1 cellular context compared by ENCODE assay signal in the genomic region with DNA sequence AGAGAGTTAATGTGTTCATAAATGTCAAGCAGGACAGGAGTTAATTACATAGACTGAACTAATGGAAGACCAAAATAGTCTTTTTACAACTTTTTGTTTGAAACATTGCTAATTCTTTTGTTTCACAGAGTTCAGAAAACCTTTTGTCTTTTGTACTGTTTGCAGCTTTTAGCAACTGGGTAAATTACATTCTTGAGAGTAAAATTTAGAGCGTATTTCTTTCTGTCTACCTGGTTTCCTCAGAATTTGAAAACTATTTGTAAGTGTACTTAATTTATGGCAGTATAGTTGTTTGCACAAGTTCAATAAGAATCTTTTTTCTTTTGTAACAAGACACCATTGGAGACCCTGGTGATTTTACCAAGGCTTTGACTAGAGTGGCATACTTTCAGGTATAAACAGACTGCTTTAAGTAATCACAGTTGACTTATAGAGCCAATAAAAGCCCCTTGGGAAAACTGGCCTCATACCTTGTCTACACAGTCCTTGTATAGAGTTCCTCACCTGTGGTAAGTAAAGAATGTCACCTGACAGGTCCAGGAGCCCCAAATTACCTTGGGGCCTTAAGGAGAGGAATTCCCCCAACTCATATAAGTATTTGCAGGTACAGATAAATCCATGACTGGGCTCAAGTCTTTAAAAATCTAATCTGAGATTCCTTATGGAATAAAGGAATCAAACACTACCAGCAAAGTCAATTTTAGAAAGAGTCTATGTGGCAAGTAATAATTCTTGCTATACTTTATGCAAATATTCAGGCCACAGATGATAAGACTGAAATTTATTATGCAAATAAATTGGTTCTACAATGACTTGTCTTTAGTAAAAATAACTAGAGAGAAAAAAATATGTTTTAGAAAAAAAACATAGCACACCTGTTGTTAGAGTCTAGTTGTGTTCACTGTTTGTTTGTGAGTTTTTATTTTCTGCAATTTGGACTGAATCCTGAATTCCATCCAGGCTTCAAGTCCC.
A peak's percentile ranks its signal among the peaks of the same experiment; 100 is the strongest.
TF ChIP-seq lines count a peak whose summit lies in the region.

No MANE protein-coding gene starts in this region.

TF ChIP-seq in GM12878, 131 proteins besides CTCF, POLR2A, EP300 and RAD21 (continues in another document):
- TF ChIP-seq, protein P1, sequence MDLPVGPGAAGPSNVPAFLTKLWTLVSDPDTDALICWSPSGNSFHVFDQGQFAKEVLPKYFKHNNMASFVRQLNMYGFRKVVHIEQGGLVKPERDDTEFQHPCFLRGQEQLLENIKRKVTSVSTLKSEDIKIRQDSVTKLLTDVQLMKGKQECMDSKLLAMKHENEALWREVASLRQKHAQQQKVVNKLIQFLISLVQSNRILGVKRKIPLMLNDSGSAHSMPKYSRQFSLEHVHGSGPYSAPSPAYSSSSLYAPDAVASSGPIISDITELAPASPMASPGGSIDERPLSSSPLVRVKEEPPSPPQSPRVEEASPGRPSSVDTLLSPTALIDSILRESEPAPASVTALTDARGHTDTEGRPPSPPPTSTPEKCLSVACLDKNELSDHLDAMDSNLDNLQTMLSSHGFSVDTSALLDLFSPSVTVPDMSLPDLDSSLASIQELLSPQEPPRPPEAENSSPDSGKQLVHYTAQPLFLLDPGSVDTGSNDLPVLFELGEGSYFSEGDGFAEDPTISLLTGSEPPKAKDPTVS (IDR thresholded peaks at IDR 0.05; ENCODE audit: low read depth, low read length): no peak
- no peak for TF ChIP-seq BMI1 (IDR thresholded peaks at IDR 0.05; ENCODE audit: borderline replicate concordance)
- no peak for TF ChIP-seq SIX5 (IDR thresholded peaks at IDR 0.05; ENCODE audit: low read depth, low read length, severe bottlenecking)
- TF ChIP-seq, protein P2, sequence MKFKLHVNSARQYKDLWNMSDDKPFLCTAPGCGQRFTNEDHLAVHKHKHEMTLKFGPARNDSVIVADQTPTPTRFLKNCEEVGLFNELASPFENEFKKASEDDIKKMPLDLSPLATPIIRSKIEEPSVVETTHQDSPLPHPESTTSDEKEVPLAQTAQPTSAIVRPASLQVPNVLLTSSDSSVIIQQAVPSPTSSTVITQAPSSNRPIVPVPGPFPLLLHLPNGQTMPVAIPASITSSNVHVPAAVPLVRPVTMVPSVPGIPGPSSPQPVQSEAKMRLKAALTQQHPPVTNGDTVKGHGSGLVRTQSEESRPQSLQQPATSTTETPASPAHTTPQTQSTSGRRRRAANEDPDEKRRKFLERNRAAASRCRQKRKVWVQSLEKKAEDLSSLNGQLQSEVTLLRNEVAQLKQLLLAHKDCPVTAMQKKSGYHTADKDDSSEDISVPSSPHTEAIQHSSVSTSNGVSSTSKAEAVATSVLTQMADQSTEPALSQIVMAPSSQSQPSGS (IDR thresholded peaks at IDR 0.05; ENCODE audit: low read length): no peak
- TF ChIP-seq, protein P3, sequence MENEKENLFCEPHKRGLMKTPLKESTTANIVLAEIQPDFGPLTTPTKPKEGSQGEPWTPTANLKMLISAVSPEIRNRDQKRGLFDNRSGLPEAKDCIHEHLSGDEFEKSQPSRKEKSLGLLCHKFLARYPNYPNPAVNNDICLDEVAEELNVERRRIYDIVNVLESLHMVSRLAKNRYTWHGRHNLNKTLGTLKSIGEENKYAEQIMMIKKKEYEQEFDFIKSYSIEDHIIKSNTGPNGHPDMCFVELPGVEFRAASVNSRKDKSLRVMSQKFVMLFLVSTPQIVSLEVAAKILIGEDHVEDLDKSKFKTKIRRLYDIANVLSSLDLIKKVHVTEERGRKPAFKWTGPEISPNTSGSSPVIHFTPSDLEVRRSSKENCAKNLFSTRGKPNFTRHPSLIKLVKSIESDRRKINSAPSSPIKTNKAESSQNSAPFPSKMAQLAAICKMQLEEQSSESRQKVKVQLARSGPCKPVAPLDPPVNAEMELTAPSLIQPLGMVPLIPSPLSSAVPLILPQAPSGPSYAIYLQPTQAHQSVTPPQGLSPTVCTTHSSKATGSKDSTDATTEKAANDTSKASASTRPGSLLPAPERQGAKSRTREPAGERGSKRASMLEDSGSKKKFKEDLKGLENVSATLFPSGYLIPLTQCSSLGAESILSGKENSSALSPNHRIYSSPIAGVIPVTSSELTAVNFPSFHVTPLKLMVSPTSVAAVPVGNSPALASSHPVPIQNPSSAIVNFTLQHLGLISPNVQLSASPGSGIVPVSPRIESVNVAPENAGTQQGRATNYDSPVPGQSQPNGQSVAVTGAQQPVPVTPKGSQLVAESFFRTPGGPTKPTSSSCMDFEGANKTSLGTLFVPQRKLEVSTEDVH (IDR thresholded peaks at IDR 0.05; ENCODE audit: low read depth, partially characterized antibody): no peak
- TF ChIP-seq STAT3 (IDR thresholded peaks at IDR 0.05; ENCODE audit: low read depth, low read length): no peak
- peak; percentile 67; the same call in 1 of the 3 replicates for TF ChIP-seq POU2F2 (IDR thresholded peaks at IDR 0.05; ENCODE audit: borderline replicate concordance, low read depth, low read length)
- no peak for TF ChIP-seq BHLHE40 (IDR thresholded peaks at IDR 0.05; ENCODE audit: borderline replicate concordance in 1 of 2, low read depth in 2 of 2, low read length in 1 of 2)
- no peak for TF ChIP-seq SP1 (IDR thresholded peaks at IDR 0.05; ENCODE audit: low read depth, low read length)
- 0 out of 2 replicates have a peak, but pooled peaks have one; percentile 14 for TF ChIP-seq TCF12 (IDR thresholded peaks at IDR 0.05; ENCODE audit: low read depth, low read length)
- TF ChIP-seq NR2C1 (IDR thresholded peaks at IDR 0.05): no peak
- no peak for TF ChIP-seq EED (IDR thresholded peaks at IDR 0.05; ENCODE audit: low read depth)
- TF ChIP-seq CREB1 (IDR thresholded peaks at IDR 0.05; ENCODE audit: low read depth): no peak
- peak; percentile 63 for TF ChIP-seq ZNF384 (IDR thresholded peaks at IDR 0.05; ENCODE audit: borderline replicate concordance, low read depth, low read length)
- no peak for TF ChIP-seq SIN3A (IDR thresholded peaks at IDR 0.05; ENCODE audit: low read depth, low read length)
- no peak for TF ChIP-seq PAX5 (IDR thresholded peaks at IDR 0.05; ENCODE audit: borderline replicate concordance, low read depth, low read length)
- TF ChIP-seq HDGF (IDR thresholded peaks at IDR 0.05): no peak
- TF ChIP-seq CHD1 (IDR thresholded peaks at IDR 0.05; ENCODE audit: low read depth, low read length): no peak
- TF ChIP-seq, protein P4, sequence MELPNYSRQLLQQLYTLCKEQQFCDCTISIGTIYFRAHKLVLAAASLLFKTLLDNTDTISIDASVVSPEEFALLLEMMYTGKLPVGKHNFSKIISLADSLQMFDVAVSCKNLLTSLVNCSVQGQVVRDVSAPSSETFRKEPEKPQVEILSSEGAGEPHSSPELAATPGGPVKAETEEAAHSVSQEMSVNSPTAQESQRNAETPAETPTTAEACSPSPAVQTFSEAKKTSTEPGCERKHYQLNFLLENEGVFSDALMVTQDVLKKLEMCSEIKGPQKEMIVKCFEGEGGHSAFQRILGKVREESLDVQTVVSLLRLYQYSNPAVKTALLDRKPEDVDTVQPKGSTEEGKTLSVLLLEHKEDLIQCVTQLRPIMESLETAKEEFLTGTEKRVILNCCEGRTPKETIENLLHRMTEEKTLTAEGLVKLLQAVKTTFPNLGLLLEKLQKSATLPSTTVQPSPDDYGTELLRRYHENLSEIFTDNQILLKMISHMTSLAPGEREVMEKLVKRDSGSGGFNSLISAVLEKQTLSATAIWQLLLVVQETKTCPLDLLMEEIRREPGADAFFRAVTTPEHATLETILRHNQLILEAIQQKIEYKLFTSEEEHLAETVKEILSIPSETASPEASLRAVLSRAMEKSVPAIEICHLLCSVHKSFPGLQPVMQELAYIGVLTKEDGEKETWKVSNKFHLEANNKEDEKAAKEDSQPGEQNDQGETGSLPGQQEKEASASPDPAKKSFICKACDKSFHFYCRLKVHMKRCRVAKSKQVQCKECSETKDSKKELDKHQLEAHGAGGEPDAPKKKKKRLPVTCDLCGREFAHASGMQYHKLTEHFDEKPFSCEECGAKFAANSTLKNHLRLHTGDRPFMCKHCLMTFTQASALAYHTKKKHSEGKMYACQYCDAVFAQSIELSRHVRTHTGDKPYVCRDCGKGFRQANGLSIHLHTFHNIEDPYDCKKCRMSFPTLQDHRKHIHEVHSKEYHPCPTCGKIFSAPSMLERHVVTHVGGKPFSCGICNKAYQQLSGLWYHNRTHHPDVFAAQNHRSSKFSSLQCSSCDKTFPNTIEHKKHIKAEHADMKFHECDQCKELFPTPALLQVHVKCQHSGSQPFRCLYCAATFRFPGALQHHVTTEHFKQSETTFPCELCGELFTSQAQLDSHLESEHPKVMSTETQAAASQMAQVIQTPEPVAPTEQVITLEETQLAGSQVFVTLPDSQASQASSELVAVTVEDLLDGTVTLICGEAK (IDR thresholded peaks at IDR 0.05; ENCODE audit: borderline replicate concordance): no peak
- TF ChIP-seq RFX5 (IDR thresholded peaks at IDR 0.05; ENCODE audit: low read depth, low read length): no peak
- TF ChIP-seq, protein P5, sequence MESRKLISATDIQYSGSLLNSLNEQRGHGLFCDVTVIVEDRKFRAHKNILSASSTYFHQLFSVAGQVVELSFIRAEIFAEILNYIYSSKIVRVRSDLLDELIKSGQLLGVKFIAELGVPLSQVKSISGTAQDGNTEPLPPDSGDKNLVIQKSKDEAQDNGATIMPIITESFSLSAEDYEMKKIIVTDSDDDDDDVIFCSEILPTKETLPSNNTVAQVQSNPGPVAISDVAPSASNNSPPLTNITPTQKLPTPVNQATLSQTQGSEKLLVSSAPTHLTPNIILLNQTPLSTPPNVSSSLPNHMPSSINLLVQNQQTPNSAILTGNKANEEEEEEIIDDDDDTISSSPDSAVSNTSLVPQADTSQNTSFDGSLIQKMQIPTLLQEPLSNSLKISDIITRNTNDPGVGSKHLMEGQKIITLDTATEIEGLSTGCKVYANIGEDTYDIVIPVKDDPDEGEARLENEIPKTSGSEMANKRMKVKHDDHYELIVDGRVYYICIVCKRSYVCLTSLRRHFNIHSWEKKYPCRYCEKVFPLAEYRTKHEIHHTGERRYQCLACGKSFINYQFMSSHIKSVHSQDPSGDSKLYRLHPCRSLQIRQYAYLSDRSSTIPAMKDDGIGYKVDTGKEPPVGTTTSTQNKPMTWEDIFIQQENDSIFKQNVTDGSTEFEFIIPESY (IDR thresholded peaks at IDR 0.05): no peak
- TF ChIP-seq CREM (IDR thresholded peaks at IDR 0.05; ENCODE audit: low read depth): no peak
- peak; percentile 28; the same call in 1 of the 2 replicates for TF ChIP-seq RAD51 (IDR thresholded peaks at IDR 0.05)
- no peak for TF ChIP-seq WRNIP1 (IDR thresholded peaks at IDR 0.05; ENCODE audit: borderline replicate concordance, low read depth, low read length)
- TF ChIP-seq POLR2AphosphoS2 (IDR thresholded peaks at IDR 0.05; ENCODE audit: low read depth, low read length): no peak
- TF ChIP-seq, protein P6, sequence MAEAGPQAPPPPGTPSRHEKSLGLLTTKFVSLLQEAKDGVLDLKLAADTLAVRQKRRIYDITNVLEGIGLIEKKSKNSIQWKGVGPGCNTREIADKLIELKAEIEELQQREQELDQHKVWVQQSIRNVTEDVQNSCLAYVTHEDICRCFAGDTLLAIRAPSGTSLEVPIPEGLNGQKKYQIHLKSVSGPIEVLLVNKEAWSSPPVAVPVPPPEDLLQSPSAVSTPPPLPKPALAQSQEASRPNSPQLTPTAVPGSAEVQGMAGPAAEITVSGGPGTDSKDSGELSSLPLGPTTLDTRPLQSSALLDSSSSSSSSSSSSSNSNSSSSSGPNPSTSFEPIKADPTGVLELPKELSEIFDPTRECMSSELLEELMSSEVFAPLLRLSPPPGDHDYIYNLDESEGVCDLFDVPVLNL (IDR thresholded peaks at IDR 0.05; ENCODE audit: low read depth, low read length): no peak
- no peak for TF ChIP-seq ASH2L (IDR thresholded peaks at IDR 0.05; ENCODE audit: borderline replicate concordance, low read depth)
- no peak for TF ChIP-seq STAT1 (conservative IDR thresholded peaks at IDR 0.05)
- TF ChIP-seq TARDBP (IDR thresholded peaks at IDR 0.05; ENCODE audit: borderline replicate concordance): no peak
- TF ChIP-seq NFIC (IDR thresholded peaks at IDR 0.05; ENCODE audit: low read depth, low read length): peak; percentile 72; the same call in 1 of the 2 replicates
- no peak for TF ChIP-seq PAX8 (IDR thresholded peaks at IDR 0.05)
- TF ChIP-seq KLF5 (IDR thresholded peaks at IDR 0.05; ENCODE audit: partially characterized antibody): no peak
- no peak for TF ChIP-seq POLR2AphosphoS5 (IDR thresholded peaks at IDR 0.05; ENCODE audit: low read length)
- TF ChIP-seq ZSCAN29 (IDR thresholded peaks at IDR 0.05): 0 out of 2 replicates have a peak, but pooled peaks have one; percentile 69
- TF ChIP-seq CBX3 (IDR thresholded peaks at IDR 0.05; ENCODE audit: borderline replicate concordance, low read depth): no peak
- no peak for TF ChIP-seq GABPA (IDR thresholded peaks at IDR 0.05; ENCODE audit: low read depth)
- TF ChIP-seq, protein P7, sequence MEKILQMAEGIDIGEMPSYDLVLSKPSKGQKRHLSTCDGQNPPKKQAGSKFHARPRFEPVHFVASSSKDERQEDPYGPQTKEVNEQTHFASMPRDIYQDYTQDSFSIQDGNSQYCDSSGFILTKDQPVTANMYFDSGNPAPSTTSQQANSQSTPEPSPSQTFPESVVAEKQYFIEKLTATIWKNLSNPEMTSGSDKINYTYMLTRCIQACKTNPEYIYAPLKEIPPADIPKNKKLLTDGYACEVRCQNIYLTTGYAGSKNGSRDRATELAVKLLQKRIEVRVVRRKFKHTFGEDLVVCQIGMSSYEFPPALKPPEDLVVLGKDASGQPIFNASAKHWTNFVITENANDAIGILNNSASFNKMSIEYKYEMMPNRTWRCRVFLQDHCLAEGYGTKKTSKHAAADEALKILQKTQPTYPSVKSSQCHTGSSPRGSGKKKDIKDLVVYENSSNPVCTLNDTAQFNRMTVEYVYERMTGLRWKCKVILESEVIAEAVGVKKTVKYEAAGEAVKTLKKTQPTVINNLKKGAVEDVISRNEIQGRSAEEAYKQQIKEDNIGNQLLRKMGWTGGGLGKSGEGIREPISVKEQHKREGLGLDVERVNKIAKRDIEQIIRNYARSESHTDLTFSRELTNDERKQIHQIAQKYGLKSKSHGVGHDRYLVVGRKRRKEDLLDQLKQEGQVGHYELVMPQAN (conservative IDR thresholded peaks at IDR 0.05): no peak
- TF ChIP-seq, protein P8, sequence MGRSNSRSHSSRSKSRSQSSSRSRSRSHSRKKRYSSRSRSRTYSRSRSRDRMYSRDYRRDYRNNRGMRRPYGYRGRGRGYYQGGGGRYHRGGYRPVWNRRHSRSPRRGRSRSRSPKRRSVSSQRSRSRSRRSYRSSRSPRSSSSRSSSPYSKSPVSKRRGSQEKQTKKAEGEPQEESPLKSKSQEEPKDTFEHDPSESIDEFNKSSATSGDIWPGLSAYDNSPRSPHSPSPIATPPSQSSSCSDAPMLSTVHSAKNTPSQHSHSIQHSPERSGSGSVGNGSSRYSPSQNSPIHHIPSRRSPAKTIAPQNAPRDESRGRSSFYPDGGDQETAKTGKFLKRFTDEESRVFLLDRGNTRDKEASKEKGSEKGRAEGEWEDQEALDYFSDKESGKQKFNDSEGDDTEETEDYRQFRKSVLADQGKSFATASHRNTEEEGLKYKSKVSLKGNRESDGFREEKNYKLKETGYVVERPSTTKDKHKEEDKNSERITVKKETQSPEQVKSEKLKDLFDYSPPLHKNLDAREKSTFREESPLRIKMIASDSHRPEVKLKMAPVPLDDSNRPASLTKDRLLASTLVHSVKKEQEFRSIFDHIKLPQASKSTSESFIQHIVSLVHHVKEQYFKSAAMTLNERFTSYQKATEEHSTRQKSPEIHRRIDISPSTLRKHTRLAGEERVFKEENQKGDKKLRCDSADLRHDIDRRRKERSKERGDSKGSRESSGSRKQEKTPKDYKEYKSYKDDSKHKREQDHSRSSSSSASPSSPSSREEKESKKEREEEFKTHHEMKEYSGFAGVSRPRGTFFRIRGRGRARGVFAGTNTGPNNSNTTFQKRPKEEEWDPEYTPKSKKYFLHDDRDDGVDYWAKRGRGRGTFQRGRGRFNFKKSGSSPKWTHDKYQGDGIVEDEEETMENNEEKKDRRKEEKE (IDR thresholded peaks at IDR 0.05): no peak
- TF ChIP-seq LARP7 (IDR thresholded peaks at IDR 0.05): no peak
- TF ChIP-seq SREBF2 (IDR thresholded peaks at IDR 0.05; ENCODE audit: low read length): no peak
